29 cellular contexts compared by ENCODE assay signal in the genomic region with DNA sequence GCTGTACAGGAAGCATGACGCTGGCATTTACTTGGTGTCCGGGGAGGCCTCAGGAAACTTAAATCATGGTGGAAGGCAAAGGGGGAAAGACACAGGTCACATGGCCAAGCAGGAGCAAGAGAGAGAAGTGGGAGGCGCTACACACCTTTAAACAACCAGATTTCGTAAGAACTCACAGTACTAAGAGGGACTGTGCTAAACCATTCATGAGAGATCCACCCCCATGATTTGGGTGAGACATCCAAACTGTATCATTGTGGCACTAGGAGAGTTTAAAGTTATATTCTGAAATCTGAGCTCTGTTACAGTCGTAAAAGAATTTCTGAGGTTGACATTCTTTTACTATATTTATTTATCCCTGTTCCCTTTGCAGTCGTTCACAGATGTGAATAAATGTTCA.
DNase-seq lines count a peak whose midpoint lies in the region; ATAC-seq and TF ChIP-seq lines count a peak whose summit lies in the region.
"Had no signal": no experiment of that assay in that cellular context is flagged by ENCODE, and none has a peak within 500 bp of the region (broad histone marks: within the 10 kb centered on the region; RNA-seq: fewer than 3 reads in every experiment).

No MANE protein-coding gene starts in this region.

- H3K27me3 Mint-ChIP-seq in activated naive CD8-positive, alpha-beta T cell: no peaks in the 10 kb centered on the region
- H3K27me3 Mint-ChIP-seq in activated naive CD8-positive, alpha-beta T cell treated with anti-CD3 and anti-CD28 coated beads, Interleukin-2, amount 50 U/mL, for 24 hours: no peaks in the 10 kb centered on the region
- no peaks in the 10 kb centered on the region for H3K27me3 Mint-ChIP-seq in type B pancreatic cell

- H3K4me3 Mint-ChIP-seq in activated naive CD8-positive, alpha-beta T cell: no peak overlapping the region
- no peak overlapping the region for H3K4me3 Mint-ChIP-seq in activated naive CD8-positive, alpha-beta T cell treated with anti-CD3 and anti-CD28 coated beads, Interleukin-2, amount 50 U/mL, for 24 hours
- no peak overlapping the region for H3K4me3 Mint-ChIP-seq in type B pancreatic cell

- ATAC-seq in activated naive CD8-positive, alpha-beta T cell treated with anti-CD3 and anti-CD28 coated beads, Interleukin-2, amount 50 U/mL, for 24 hours: no peak
- ATAC-seq in left colon (peak; percentile 12), HG02798 (IDR thresholded peaks at IDR 0.05; ENCODE audit: poor library complexity, unreplicated experiment) (no peak), HG03469 (IDR thresholded peaks at IDR 0.05; ENCODE audit: unreplicated experiment) (no peak)
- ATAC-seq: heart left ventricle, HepG2, lower lobe of right lung, mucosa of descending colon, Panc1 had no signal

- TF ChIP-seq EP300 in Ishikawa (IDR thresholded peaks at IDR 0.05; ENCODE audit: borderline replicate concordance): no peak

- DNase-seq in activated naive CD8-positive, alpha-beta T cell treated with anti-CD3 and anti-CD28 coated beads, Interleukin-2, amount 50 U/mL, for 24 hours: no peak
- DNase-seq in left colon (no peak), type B pancreatic cell (ENCODE audit: extremely low spot score, unreplicated experiment) (no peak), retina (no peak)
- DNase-seq: ACHN; activated gamma-delta T cell; activated T-cell treated with anti-CD3 and anti-CD28 coated beads, Interleukin-2, amount 50 U/mL, for 1 hour; amygdala; DMS 273 treated with DMSO at 0.1 percent for 48 hours; dorsolateral prefrontal cortex; esophagus squamous epithelium; foreskin melanocyte; heart left ventricle; kidney glomerular epithelial cell; lower lobe of right lung; mucosa of descending colon; NCI-H146; NCI-H2107; NCI-H345; NCI-H69; SHP77 treated with DMSO at 0.1 percent for 48 hours; stimulated activated CD4-positive, alpha-beta T cell treated with anti-CD3 and anti-CD28 coated beads, Interleukin-1b, Interleukin-23, amount 100 ng/mL, for 48 hours; tibial artery had no signal

- intact Hi-C loops in left colon (cut with DNase I, micrococcal nuclease): no loop called here

- peak overlapping the region; percentile 59 for H3K27ac Mint-ChIP-seq in activated naive CD8-positive, alpha-beta T cell
- no peak overlapping the region for H3K27ac Mint-ChIP-seq in activated naive CD8-positive, alpha-beta T cell treated with anti-CD3 and anti-CD28 coated beads, Interleukin-2, amount 50 U/mL, for 24 hours
- H3K27ac Mint-ChIP-seq in type B pancreatic cell: peak overlapping the region; percentile 35

- peaks cover 53% of the 10 kb centered on the region for H3K4me1 Mint-ChIP-seq in activated naive CD8-positive, alpha-beta T cell (ENCODE audit: low read depth)
- peaks cover 37% of the 10 kb centered on the region for H3K4me1 Mint-ChIP-seq in activated naive CD8-positive, alpha-beta T cell treated with anti-CD3 and anti-CD28 coated beads, Interleukin-2, amount 50 U/mL, for 24 hours
- H3K4me1 Mint-ChIP-seq in type B pancreatic cell (ENCODE audit: unreplicated experiment): peaks cover 3% of the 10 kb centered on the region

- no peaks in the 10 kb centered on the region for H3K9me3 Mint-ChIP-seq in activated naive CD8-positive, alpha-beta T cell (ENCODE audit: low read depth)
- peaks cover 6% of the 10 kb centered on the region for H3K9me3 Mint-ChIP-seq in activated naive CD8-positive, alpha-beta T cell treated with anti-CD3 and anti-CD28 coated beads, Interleukin-2, amount 50 U/mL, for 24 hours
- H3K9me3 Mint-ChIP-seq in type B pancreatic cell: peaks cover 5% of the 10 kb centered on the region

- peaks cover 21% of the 10 kb centered on the region for H3K36me3 Mint-ChIP-seq in activated naive CD8-positive, alpha-beta T cell
- peaks cover 19% of the 10 kb centered on the region for H3K36me3 Mint-ChIP-seq in activated naive CD8-positive, alpha-beta T cell treated with anti-CD3 and anti-CD28 coated beads, Interleukin-2, amount 50 U/mL, for 24 hours (ENCODE audit: low read depth)
- H3K36me3 Mint-ChIP-seq in type B pancreatic cell: peaks cover 30% of the 10 kb centered on the region

- TF ChIP-seq CTCF in type B pancreatic cell (conservative IDR thresholded peaks at IDR 0.05): no peak

- TF ChIP-seq RAD21 in Ishikawa (IDR thresholded peaks at IDR 0.05; ENCODE audit: low read depth): no peak

TF ChIP-seq in Ishikawa, 13 proteins besides CTCF, POLR2A, EP300 and RAD21:
- no peak for TF ChIP-seq EGR1 (IDR thresholded peaks at IDR 0.05)
- TF ChIP-seq, protein P1, sequence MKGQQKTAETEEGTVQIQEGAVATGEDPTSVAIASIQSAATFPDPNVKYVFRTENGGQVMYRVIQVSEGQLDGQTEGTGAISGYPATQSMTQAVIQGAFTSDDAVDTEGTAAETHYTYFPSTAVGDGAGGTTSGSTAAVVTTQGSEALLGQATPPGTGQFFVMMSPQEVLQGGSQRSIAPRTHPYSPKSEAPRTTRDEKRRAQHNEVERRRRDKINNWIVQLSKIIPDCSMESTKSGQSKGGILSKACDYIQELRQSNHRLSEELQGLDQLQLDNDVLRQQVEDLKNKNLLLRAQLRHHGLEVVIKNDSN (IDR thresholded peaks at IDR 0.05): 0 out of 2 replicates have a peak, but pooled peaks have one; percentile 21
TF ChIP-seq in Ishikawa: peak in this region for 1.
